Comparison of ENCODE assay signal across 1 cellular context in genomic region chr18:63273170-63273925, GRCh38.
TF ChIP-seq lines count a peak whose summit lies in the region.

No MANE protein-coding gene starts in this region.

TF ChIP-seq in GM12878, 131 proteins besides CTCF, POLR2A, EP300 and RAD21 (continued from another document):
- TF ChIP-seq PAX5 (IDR thresholded peaks at IDR 0.05; ENCODE audit: borderline replicate concordance, low read depth, low read length) (peak; percentile 83; the same call in 1 of the 2 replicates), NFIC (IDR thresholded peaks at IDR 0.05; ENCODE audit: low read depth, low read length) (0 out of 2 replicates have a peak, but pooled peaks have one; percentile 25), CBFB (IDR thresholded peaks at IDR 0.05; ENCODE audit: low read depth) (0 out of 2 replicates have a peak, but pooled peaks have one; percentile 43), MXI1 (IDR thresholded peaks at IDR 0.05; ENCODE audit: low read depth, low read length) (no peak)
